Comparison of ENCODE assay signal across 2 cellular contexts in the genomic region with DNA sequence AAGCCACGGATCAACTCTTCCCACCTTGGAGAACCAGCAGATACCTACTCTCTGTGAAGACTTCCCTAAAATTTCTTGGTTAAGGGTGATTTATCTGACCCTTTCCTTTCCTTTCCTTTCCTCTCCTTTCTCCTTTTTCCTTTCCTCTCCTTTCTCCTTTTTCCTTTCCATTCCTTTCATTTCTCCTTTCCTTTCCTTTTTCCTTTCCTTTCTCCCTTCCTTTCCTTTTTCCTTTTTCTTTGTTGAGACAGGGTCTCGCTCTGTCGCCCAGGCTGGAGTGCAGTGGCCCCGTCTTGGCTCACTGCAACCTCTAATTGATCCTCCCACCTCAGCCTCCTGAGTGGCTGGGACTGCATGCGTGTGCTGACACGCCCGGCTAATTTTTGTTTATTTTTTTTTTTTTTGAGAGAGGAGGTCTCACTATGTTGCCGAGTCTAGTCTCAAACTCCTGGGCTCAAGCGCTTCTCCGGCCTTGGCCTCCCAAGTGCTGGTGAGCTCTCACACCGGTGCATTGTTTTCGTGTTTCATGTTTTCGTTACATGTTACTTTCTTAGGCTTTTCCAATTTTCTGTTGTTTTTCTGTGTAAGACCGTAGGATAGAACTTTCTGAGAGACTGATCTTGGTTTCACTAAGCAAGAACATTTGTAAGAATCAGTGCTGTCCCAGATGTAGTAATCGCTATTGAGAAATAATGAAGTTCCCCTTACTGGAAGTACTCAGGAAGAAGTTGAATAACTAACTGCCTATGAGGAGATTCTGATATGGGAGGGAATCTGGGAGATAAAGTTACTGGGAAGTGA.
TF ChIP-seq lines count a peak whose summit lies in the region.

No MANE protein-coding gene starts in this region.

TF ChIP-seq in SK-N-SH, 30 proteins besides CTCF, POLR2A, EP300 and RAD21 (continued from another document):
- TF ChIP-seq, protein P1, sequence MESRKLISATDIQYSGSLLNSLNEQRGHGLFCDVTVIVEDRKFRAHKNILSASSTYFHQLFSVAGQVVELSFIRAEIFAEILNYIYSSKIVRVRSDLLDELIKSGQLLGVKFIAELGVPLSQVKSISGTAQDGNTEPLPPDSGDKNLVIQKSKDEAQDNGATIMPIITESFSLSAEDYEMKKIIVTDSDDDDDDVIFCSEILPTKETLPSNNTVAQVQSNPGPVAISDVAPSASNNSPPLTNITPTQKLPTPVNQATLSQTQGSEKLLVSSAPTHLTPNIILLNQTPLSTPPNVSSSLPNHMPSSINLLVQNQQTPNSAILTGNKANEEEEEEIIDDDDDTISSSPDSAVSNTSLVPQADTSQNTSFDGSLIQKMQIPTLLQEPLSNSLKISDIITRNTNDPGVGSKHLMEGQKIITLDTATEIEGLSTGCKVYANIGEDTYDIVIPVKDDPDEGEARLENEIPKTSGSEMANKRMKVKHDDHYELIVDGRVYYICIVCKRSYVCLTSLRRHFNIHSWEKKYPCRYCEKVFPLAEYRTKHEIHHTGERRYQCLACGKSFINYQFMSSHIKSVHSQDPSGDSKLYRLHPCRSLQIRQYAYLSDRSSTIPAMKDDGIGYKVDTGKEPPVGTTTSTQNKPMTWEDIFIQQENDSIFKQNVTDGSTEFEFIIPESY (IDR thresholded peaks at IDR 0.05; ENCODE audit: borderline replicate concordance, low read depth), result no peak
- no peak for TF ChIP-seq SIN3A (IDR thresholded peaks at IDR 0.05; ENCODE audit: borderline replicate concordance, low read depth, low read length)
- TF ChIP-seq, protein P2, sequence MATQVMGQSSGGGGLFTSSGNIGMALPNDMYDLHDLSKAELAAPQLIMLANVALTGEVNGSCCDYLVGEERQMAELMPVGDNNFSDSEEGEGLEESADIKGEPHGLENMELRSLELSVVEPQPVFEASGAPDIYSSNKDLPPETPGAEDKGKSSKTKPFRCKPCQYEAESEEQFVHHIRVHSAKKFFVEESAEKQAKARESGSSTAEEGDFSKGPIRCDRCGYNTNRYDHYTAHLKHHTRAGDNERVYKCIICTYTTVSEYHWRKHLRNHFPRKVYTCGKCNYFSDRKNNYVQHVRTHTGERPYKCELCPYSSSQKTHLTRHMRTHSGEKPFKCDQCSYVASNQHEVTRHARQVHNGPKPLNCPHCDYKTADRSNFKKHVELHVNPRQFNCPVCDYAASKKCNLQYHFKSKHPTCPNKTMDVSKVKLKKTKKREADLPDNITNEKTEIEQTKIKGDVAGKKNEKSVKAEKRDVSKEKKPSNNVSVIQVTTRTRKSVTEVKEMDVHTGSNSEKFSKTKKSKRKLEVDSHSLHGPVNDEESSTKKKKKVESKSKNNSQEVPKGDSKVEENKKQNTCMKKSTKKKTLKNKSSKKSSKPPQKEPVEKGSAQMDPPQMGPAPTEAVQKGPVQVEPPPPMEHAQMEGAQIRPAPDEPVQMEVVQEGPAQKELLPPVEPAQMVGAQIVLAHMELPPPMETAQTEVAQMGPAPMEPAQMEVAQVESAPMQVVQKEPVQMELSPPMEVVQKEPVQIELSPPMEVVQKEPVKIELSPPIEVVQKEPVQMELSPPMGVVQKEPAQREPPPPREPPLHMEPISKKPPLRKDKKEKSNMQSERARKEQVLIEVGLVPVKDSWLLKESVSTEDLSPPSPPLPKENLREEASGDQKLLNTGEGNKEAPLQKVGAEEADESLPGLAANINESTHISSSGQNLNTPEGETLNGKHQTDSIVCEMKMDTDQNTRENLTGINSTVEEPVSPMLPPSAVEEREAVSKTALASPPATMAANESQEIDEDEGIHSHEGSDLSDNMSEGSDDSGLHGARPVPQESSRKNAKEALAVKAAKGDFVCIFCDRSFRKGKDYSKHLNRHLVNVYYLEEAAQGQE (IDR thresholded peaks at IDR 0.05; ENCODE audit: low read depth, low read length), result no peak
- TF ChIP-seq RXRA (IDR thresholded peaks at IDR 0.05; ENCODE audit: borderline replicate concordance, low read depth), result no peak
- TF ChIP-seq GABPA (IDR thresholded peaks at IDR 0.05; ENCODE audit: low read depth), result no peak
- no peak for TF ChIP-seq YY1 (IDR thresholded peaks at IDR 0.05; ENCODE audit: low read depth)
- TF ChIP-seq, protein P3, sequence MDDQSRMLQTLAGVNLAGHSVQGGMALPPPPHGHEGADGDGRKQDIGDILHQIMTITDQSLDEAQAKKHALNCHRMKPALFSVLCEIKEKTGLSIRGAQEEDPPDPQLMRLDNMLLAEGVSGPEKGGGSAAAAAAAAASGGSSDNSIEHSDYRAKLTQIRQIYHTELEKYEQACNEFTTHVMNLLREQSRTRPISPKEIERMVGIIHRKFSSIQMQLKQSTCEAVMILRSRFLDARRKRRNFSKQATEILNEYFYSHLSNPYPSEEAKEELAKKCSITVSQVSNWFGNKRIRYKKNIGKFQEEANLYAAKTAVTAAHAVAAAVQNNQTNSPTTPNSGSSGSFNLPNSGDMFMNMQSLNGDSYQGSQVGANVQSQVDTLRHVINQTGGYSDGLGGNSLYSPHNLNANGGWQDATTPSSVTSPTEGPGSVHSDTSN (IDR thresholded peaks at IDR 0.05), result no peak
- no peak for TF ChIP-seq POLR2AphosphoS5 (IDR thresholded peaks at IDR 0.05; ENCODE audit: low read depth, low read length)
- no peak for TF ChIP-seq NFIC (IDR thresholded peaks at IDR 0.05; ENCODE audit: borderline replicate concordance)
- TF ChIP-seq MEF2A (IDR thresholded peaks at IDR 0.05; ENCODE audit: borderline replicate concordance, low read depth), result no peak
- no peak for TF ChIP-seq SMC3 (IDR thresholded peaks at IDR 0.05; ENCODE audit: low read depth, low read length)
TF ChIP-seq in SK-N-SH: peak in this region for 0.

TF ChIP-seq in SK-N-SH treated with all-trans-retinoic acid at 6 μM for 48 hours, 23 proteins besides CTCF, POLR2A, EP300 and RAD21 (continued from another document):
- TF ChIP-seq, protein P4, sequence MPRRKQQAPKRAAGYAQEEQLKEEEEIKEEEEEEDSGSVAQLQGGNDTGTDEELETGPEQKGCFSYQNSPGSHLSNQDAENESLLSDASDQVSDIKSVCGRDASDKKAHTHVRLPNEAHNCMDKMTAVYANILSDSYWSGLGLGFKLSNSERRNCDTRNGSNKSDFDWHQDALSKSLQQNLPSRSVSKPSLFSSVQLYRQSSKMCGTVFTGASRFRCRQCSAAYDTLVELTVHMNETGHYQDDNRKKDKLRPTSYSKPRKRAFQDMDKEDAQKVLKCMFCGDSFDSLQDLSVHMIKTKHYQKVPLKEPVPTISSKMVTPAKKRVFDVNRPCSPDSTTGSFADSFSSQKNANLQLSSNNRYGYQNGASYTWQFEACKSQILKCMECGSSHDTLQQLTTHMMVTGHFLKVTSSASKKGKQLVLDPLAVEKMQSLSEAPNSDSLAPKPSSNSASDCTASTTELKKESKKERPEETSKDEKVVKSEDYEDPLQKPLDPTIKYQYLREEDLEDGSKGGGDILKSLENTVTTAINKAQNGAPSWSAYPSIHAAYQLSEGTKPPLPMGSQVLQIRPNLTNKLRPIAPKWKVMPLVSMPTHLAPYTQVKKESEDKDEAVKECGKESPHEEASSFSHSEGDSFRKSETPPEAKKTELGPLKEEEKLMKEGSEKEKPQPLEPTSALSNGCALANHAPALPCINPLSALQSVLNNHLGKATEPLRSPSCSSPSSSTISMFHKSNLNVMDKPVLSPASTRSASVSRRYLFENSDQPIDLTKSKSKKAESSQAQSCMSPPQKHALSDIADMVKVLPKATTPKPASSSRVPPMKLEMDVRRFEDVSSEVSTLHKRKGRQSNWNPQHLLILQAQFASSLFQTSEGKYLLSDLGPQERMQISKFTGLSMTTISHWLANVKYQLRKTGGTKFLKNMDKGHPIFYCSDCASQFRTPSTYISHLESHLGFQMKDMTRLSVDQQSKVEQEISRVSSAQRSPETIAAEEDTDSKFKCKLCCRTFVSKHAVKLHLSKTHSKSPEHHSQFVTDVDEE (CRISPR knock-in tag; IDR thresholded peaks at IDR 0.05), result no peak
- TF ChIP-seq ZNF565 (CRISPR knock-in tag; conservative IDR thresholded peaks at IDR 0.05; ENCODE audit: low read depth) (no peak), PPARA (CRISPR knock-in tag; IDR thresholded peaks at IDR 0.05; ENCODE audit: borderline replicate concordance) (no peak), ZC3H10 (CRISPR knock-in tag; IDR thresholded peaks at IDR 0.05) (no peak), SNAI2 (CRISPR knock-in tag; IDR thresholded peaks at IDR 0.05) (no peak), ZNF8 (CRISPR knock-in tag; IDR thresholded peaks at IDR 0.05) (no peak)
